ENCODE assay signal across 17 cellular contexts in genomic region chr2:59174536-59175243, GRCh38.
DNase-seq lines count a peak whose midpoint lies in the region; ATAC-seq and TF ChIP-seq lines count a peak whose summit lies in the region.
"Had no signal": no experiment of that assay in that cellular context is flagged by ENCODE, and none has a peak within 500 bp of the region (broad histone marks: within the 10 kb centered on the region; RNA-seq: fewer than 3 reads in every experiment).

No MANE protein-coding gene starts in this region.

- ATAC-seq in HG02840 (IDR thresholded peaks at IDR 0.05; ENCODE audit: low FRiP score, unreplicated experiment) (no peak), HG03175 (IDR thresholded peaks at IDR 0.05; ENCODE audit: unreplicated experiment) (no peak)
- ATAC-seq: A549 had no signal

- H3K27ac Mint-ChIP-seq in neural crest cell (ENCODE audit: unreplicated experiment) = peak overlapping the region; percentile 51
- no peak overlapping the region for H3K27ac Mint-ChIP-seq in T-helper 2 cell treated with Interferon-gamma antibody and Interleukin-4, amounts not matched to agents 5 μg/mL and 100 μg/mL, for 36 hours
- H3K27ac Mint-ChIP-seq: CD4-positive, alpha-beta T cell had no signal

- H3K9me3 Mint-ChIP-seq in neural crest cell = no peaks in the 10 kb centered on the region
- no peaks in the 10 kb centered on the region for H3K9me3 Mint-ChIP-seq in T-helper 2 cell treated with Interferon-gamma antibody and Interleukin-4, amounts not matched to agents 5 μg/mL and 100 μg/mL, for 36 hours
- H3K9me3 Mint-ChIP-seq: CD4-positive, alpha-beta T cell had no signal

- H3K27me3 Mint-ChIP-seq in neural crest cell (ENCODE audit: low read depth) = no peaks in the 10 kb centered on the region
- H3K27me3 Mint-ChIP-seq in T-helper 2 cell treated with Interferon-gamma antibody and Interleukin-4, amounts not matched to agents 5 μg/mL and 100 μg/mL, for 36 hours (ENCODE audit: low read depth) = no peaks in the 10 kb centered on the region
- H3K27me3 Mint-ChIP-seq: CD4-positive, alpha-beta T cell had no signal

- H3K4me1 Mint-ChIP-seq in neural crest cell = peaks cover 11% of the 10 kb centered on the region
- no peaks in the 10 kb centered on the region for H3K4me1 Mint-ChIP-seq in T-helper 2 cell treated with Interferon-gamma antibody and Interleukin-4, amounts not matched to agents 5 μg/mL and 100 μg/mL, for 36 hours (ENCODE audit: low read depth)

- peak; percentile 43 for DNase-seq in NCI-H510A treated with DMSO at 0.1 percent for 48 hours (lab: John Stamatoyannopoulos, UW)
- DNase-seq in NCI-H510A (lab: John Stamatoyannopoulos, UW) = no peak
- DNase-seq in NCI-H146 treated with DMSO at 0.1 percent for 48 hours (lab: John Stamatoyannopoulos, UW; ENCODE audit: unreplicated experiment) = peak; percentile 31
- no peak for DNase-seq in neural crest cell (ENCODE audit: low read depth, low spot score)
- DNase-seq in retina = peak; percentile 17
- DNase-seq in T-helper 2 cell treated with Interferon-gamma antibody and Interleukin-4, amounts not matched to agents 5 μg/mL and 100 μg/mL, for 36 hours (ENCODE audit: low spot score) = no peak
- DNase-seq: AML-193; Calu3; CD4-positive, alpha-beta T cell; DMS 273 treated with DMSO at 0.1 percent for 48 hours; GDM1; GM23248; H7; KG1 had no signal

- no peak overlapping the region for H3K4me3 Mint-ChIP-seq in neural crest cell
- no peak overlapping the region for H3K4me3 Mint-ChIP-seq in T-helper 2 cell treated with Interferon-gamma antibody and Interleukin-4, amounts not matched to agents 5 μg/mL and 100 μg/mL, for 36 hours
- H3K4me3 Mint-ChIP-seq: CD4-positive, alpha-beta T cell had no signal

- no peak for TF ChIP-seq CTCF in neural crest cell (conservative IDR thresholded peaks at IDR 0.05)

- H3K36me3 Mint-ChIP-seq in neural crest cell (ENCODE audit: low read depth) = no peaks in the 10 kb centered on the region
- H3K36me3 Mint-ChIP-seq in T-helper 2 cell treated with Interferon-gamma antibody and Interleukin-4, amounts not matched to agents 5 μg/mL and 100 μg/mL, for 36 hours (ENCODE audit: low read depth) = no peaks in the 10 kb centered on the region

Comparison
In these comparisons a context has a peak if more than half of its experiments do, and no peak if none do; other contexts are left out.
1. DNase-seq: peak in NCI-H510A treated with DMSO at 0.1 percent for 48 hours (single experiment), NCI-H146 treated with DMSO at 0.1 percent for 48 hours (single experiment) and retina (single experiment); none in NCI-H510A (single experiment), neural crest cell (single experiment) and T-helper 2 cell treated with Interferon-gamma antibody and Interleukin-4, amounts not matched to agents 5 μg/mL and 100 μg/mL, for 36 hours (single experiment).